22 cellular contexts compared by ENCODE assay signal in genomic region chr2:232073699-232074098, GRCh38.
A peak's percentile ranks its signal among the peaks of the same experiment; 100 is the strongest.
DNase-seq lines count a peak whose midpoint lies in the region; FAIRE-seq and TF ChIP-seq lines count a peak whose summit lies in the region.
"Had no signal": no experiment of that assay in that cellular context is flagged by ENCODE, and none has a peak within 500 bp of the region (broad histone marks: within the 10 kb centered on the region; RNA-seq: fewer than 3 reads in every experiment).

No MANE protein-coding gene starts in this region.

- peak; percentile 65 for FAIRE-seq in islet of Langerhans (lab: Jason Lieb, UNC)
- FAIRE-seq: A204.1, D721Med, G401.6, GM12891 had no signal

- peak; percentile 5 for DNase-seq in dermis blood vessel endothelial cell
- peak; percentile 4 to 10 for DNase-seq in lung microvascular endothelial cell (ENCODE audit: low read depth in 2 of 2)
- DNase-seq in NCI-H2029 treated with DMSO at 0.1 percent for 48 hours (lab: John Stamatoyannopoulos, UW) = no peak
- DNase-seq in stimulated activated CD4-positive, alpha-beta T cell treated with anti-CD3 and anti-CD28 coated beads, Interleukin-4, amount 100 ng/mL, for 24 hours = no peak
- DNase-seq in AG08395 (ENCODE audit: low spot score) = no peak
- DNase-seq: 8988T; ACHN; AML-193; Caco-2; Calu3; CD4-positive, alpha-beta T cell; CD8-positive, alpha-beta T cell; DMS79 treated with DMSO at 0.1 percent for 48 hours; GF-D8 had no signal

- H3K27ac ChIP-seq in VCaP = peak overlapping the region; percentile 40; the same call in 1 of the 2 replicates
- H3K27ac ChIP-seq: BLaER1 treated with 17β-estradiol and CSF1 and Interleukin-3, amounts not matched to agents 10 nM and 100 nM; C4-2B had no signal

- TF ChIP-seq CTCF in VCaP (conservative IDR thresholded peaks at IDR 0.05) = no peak

Comparison
In these comparisons a context has a peak if more than half of its experiments do, and no peak if none do; other contexts are left out.
1. DNase-seq: peak in dermis blood vessel endothelial cell (single experiment) and lung microvascular endothelial cell (2 of 2); none in NCI-H2029 treated with DMSO at 0.1 percent for 48 hours (single experiment), stimulated activated CD4-positive, alpha-beta T cell treated with anti-CD3 and anti-CD28 coated beads, Interleukin-4, amount 100 ng/mL, for 24 hours (single experiment) and AG08395 (single experiment).